Comparison of ENCODE assay signal across 1 cellular context in the genomic region with DNA sequence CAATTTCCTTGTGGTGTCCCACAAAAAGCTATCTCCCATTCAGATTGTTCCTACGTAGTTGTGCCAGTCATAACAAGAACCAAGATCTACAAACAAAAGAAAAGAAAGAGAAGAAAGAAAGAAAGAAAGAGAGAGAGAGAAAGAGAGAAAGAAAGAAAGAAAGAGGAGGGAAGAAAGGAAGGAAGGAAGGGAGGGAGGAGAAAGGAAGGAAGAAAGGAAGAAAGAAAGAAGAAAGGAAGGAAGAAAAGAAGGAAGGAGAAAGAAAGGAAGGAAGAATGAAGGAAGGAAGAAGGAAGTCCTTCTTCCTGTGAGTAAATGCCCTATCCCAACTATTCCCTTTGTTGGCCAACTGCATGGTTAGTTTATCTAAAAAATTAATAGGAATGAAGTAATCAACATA.
TF ChIP-seq lines count a peak whose summit lies in the region.

No MANE protein-coding gene starts in this region.

TF ChIP-seq in HEK293, 187 proteins besides CTCF, POLR2A, EP300 and RAD21 (continued from another document):
- TF ChIP-seq, protein P1, sequence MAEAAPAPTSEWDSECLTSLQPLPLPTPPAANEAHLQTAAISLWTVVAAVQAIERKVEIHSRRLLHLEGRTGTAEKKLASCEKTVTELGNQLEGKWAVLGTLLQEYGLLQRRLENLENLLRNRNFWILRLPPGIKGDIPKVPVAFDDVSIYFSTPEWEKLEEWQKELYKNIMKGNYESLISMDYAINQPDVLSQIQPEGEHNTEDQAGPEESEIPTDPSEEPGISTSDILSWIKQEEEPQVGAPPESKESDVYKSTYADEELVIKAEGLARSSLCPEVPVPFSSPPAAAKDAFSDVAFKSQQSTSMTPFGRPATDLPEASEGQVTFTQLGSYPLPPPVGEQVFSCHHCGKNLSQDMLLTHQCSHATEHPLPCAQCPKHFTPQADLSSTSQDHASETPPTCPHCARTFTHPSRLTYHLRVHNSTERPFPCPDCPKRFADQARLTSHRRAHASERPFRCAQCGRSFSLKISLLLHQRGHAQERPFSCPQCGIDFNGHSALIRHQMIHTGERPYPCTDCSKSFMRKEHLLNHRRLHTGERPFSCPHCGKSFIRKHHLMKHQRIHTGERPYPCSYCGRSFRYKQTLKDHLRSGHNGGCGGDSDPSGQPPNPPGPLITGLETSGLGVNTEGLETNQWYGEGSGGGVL (tag by site-specific recombination; IDR thresholded peaks at IDR 0.05): no peak
- no peak for TF ChIP-seq SP2 (tag by site-specific recombination; IDR thresholded peaks at IDR 0.05)
- no peak for TF ChIP-seq ZNF239 (tag by site-specific recombination; IDR thresholded peaks at IDR 0.05)
- no peak for TF ChIP-seq ZNF341 (tag by site-specific recombination; IDR thresholded peaks at IDR 0.05; ENCODE audit: low read depth)
- TF ChIP-seq ZNF510 (tag by site-specific recombination; IDR thresholded peaks at IDR 0.05; ENCODE audit: insufficient replicate concordance): no peak
- peak; percentile 54; the same call in 1 of the 2 replicates for TF ChIP-seq PRDM1 (tag by site-specific recombination; IDR thresholded peaks at IDR 0.05)
- TF ChIP-seq ZNF544 (tag by site-specific recombination; IDR thresholded peaks at IDR 0.05): no peak
- no peak for TF ChIP-seq OSR2 (tag by site-specific recombination; IDR thresholded peaks at IDR 0.05)
- TF ChIP-seq, protein P2, sequence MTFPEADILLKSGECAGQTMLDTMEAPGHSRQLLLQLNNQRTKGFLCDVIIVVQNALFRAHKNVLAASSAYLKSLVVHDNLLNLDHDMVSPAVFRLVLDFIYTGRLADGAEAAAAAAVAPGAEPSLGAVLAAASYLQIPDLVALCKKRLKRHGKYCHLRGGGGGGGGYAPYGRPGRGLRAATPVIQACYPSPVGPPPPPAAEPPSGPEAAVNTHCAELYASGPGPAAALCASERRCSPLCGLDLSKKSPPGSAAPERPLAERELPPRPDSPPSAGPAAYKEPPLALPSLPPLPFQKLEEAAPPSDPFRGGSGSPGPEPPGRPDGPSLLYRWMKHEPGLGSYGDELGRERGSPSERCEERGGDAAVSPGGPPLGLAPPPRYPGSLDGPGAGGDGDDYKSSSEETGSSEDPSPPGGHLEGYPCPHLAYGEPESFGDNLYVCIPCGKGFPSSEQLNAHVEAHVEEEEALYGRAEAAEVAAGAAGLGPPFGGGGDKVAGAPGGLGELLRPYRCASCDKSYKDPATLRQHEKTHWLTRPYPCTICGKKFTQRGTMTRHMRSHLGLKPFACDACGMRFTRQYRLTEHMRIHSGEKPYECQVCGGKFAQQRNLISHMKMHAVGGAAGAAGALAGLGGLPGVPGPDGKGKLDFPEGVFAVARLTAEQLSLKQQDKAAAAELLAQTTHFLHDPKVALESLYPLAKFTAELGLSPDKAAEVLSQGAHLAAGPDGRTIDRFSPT (tag by site-specific recombination; IDR thresholded peaks at IDR 0.05): no peak
- TF ChIP-seq ZFP37 (tag by site-specific recombination; IDR thresholded peaks at IDR 0.05): no peak
